In genomic region chr4:52843958-52844357, GRCh38 we compare ENCODE assay signal across 17 cellular contexts. TPM values are rescaled to one million over a fixed set of nuclear protein-coding genes. Genes with fewer than 3 reads are reported as not detected.
A peak's percentile ranks its signal among the peaks of the same experiment; 100 is the strongest.
DNase-seq lines count a peak whose midpoint lies in the region; ATAC-seq and TF ChIP-seq lines count a peak whose summit lies in the region.
"Had no signal": no experiment of that assay in that cellular context is flagged by ENCODE, and none has a peak within 500 bp of the region (broad histone marks: within the 10 kb centered on the region; RNA-seq: fewer than 3 reads in every experiment).

No MANE protein-coding gene starts in this region.

- no peaks in the 10 kb centered on the region for H3K79me2 ChIP-seq in GM23338 (replicated peaks; ENCODE audit: insufficient read depth)

- no peaks in the 10 kb centered on the region for H3K36me3 ChIP-seq in BLaER1
- no peaks in the 10 kb centered on the region for H3K36me3 ChIP-seq in GM23338 (ENCODE audit: insufficient read depth)
- no peaks in the 10 kb centered on the region for H3K36me3 ChIP-seq in lower lobe of right lung
- H3K36me3 ChIP-seq: upper lobe of left lung had no signal

- peaks cover 6% of the 10 kb centered on the region for H3K9me2 ChIP-seq in GM23338 (ENCODE audit: insufficient read depth)

- peak overlapping the region; percentile 39; the same call in 1 of the 2 replicates for H2AFZ ChIP-seq in GM23338

- peaks cover 11% of the 10 kb centered on the region for H3K27me3 Mint-ChIP-seq in GM23338 (ENCODE audit: insufficient read depth, low read depth, poor library complexity)
- H3K27me3 Mint-ChIP-seq in T-helper 17 cell: peaks cover 23% of the 10 kb centered on the region
- peaks cover 0 to 4% (median 2%) of the 10 kb centered on the region in 3 donors for H3K27me3 Mint-ChIP-seq in immature natural killer cell (ENCODE audit: low read depth in 3 of 3)
- H3K27me3 Mint-ChIP-seq: activated CD8-positive, alpha-beta T cell treated with anti-CD3 and anti-CD28 coated beads for 36 hours had no signal

- H3K4me3 Mint-ChIP-seq in GM23338 (no peak overlapping the region), T-helper 17 cell (no peak overlapping the region), immature natural killer cell (no peak overlapping the region)
- H3K4me3 Mint-ChIP-seq: activated CD8-positive, alpha-beta T cell treated with anti-CD3 and anti-CD28 coated beads for 36 hours; brain had no signal

- H3K9me3 ChIP-seq in BLaER1: no peaks in the 10 kb centered on the region
- H3K9me3 ChIP-seq in T-helper 17 cell (ENCODE audit: control insufficient read depth, low read length, poor library complexity, severe bottlenecking): no peaks in the 10 kb centered on the region
- no peaks in the 10 kb centered on the region for H3K9me3 ChIP-seq in lower lobe of right lung
- H3K9me3 ChIP-seq: upper lobe of left lung had no signal

- H3K27ac ChIP-seq in BLaER1 (peak overlapping the region; percentile 48; the same call in 1 of the 2 replicates), GM23338 (ENCODE audit: low read depth) (no peak overlapping the region), lower lobe of right lung (no peak overlapping the region)
- H3K27ac ChIP-seq: upper lobe of left lung had no signal

- peaks cover 27% of the 10 kb centered on the region for H3K4me1 ChIP-seq in BLaER1
- peaks cover 29% of the 10 kb centered on the region for H3K4me1 ChIP-seq in GM23338 (ENCODE audit: insufficient read depth)
- peaks cover 10% of the 10 kb centered on the region for H3K4me1 ChIP-seq in lower lobe of right lung

- H3K4me3 ChIP-seq in BLaER1: no peak overlapping the region
- no peak overlapping the region for H3K4me3 ChIP-seq in GM23338
- no peak overlapping the region for H3K4me3 ChIP-seq in lower lobe of right lung
- H3K4me3 ChIP-seq: upper lobe of left lung had no signal

- H3K27ac Mint-ChIP-seq in GM23338 (no peak overlapping the region), T-helper 17 cell (no peak overlapping the region), immature natural killer cell (no peak overlapping the region)
- H3K27ac Mint-ChIP-seq: activated CD8-positive, alpha-beta T cell treated with anti-CD3 and anti-CD28 coated beads for 36 hours; brain had no signal

- ATAC-seq in GM23338 (no peak), T-helper 17 cell (peak; percentile 27), lower lobe of right lung (peak; percentile 26 to 63), GM18520 (IDR thresholded peaks at IDR 0.05; ENCODE audit: unreplicated experiment) (no peak), GM21390 (IDR thresholded peaks at IDR 0.05; ENCODE audit: unreplicated experiment) (no peak)
- ATAC-seq: activated CD8-positive, alpha-beta T cell treated with anti-CD3 and anti-CD28 coated beads for 36 hours; Panc1 had no signal

- H3K4me1 Mint-ChIP-seq in GM23338 (peaks cover 48% of the 10 kb centered on the region), T-helper 17 cell (no peaks in the 10 kb centered on the region), immature natural killer cell (no peaks in the 10 kb centered on the region)

- H3K9me3 Mint-ChIP-seq in GM23338 (no peaks in the 10 kb centered on the region; the same call in 2 of the 3 replicates), immature natural killer cell (no peaks in the 10 kb centered on the region)
- H3K9me3 Mint-ChIP-seq: activated CD8-positive, alpha-beta T cell treated with anti-CD3 and anti-CD28 coated beads for 36 hours; brain had no signal

- no peak for DNase-seq in GM23338 (ENCODE audit: low spot score)
- DNase-seq in T-helper 17 cell: no peak
- DNase-seq in lower lobe of right lung: peak; percentile 50
- DNase-seq in DMS79 (lab: John Stamatoyannopoulos, UW): no peak
- DNase-seq in immature natural killer cell: no peak
- DNase-seq: activated CD8-positive, alpha-beta T cell treated with anti-CD3 and anti-CD28 coated beads for 36 hours; activated gamma-delta T cell treated with Interleukin-2 at 50 U/mL for 16 hours; NCI-H1417 treated with DMSO at 0.1 percent for 48 hours; NCI-H510A; stimulated activated CD4-positive, alpha-beta T cell treated with anti-CD3 and anti-CD28 coated beads, Interleukin-2, amount 100 ng/mL, for 24 hours; T-helper 9 cell; upper lobe of left lung had no signal

- no peaks in the 10 kb centered on the region for H3K36me3 Mint-ChIP-seq in GM23338 (ENCODE audit: low read depth)
- H3K36me3 Mint-ChIP-seq in T-helper 17 cell (ENCODE audit: low read depth): no peaks in the 10 kb centered on the region
- no peaks in the 10 kb centered on the region for H3K36me3 Mint-ChIP-seq in immature natural killer cell
- H3K36me3 Mint-ChIP-seq: brain had no signal

- no peaks in the 10 kb centered on the region; the same call in 1 of the 2 replicates for H3F3A ChIP-seq in GM23338 (replicated peaks; ENCODE audit: low read depth)

- H3K9ac ChIP-seq in BLaER1: no peak overlapping the region

- H3K4me2 ChIP-seq in BLaER1 (peak overlapping the region; percentile 69), GM23338 (no peak overlapping the region)

- TF ChIP-seq CTCF in GM23338 (conservative IDR thresholded peaks at IDR 0.05; ENCODE audit: low read depth in 2 of 2): no peak
- no peak for TF ChIP-seq CTCF in lower lobe of right lung (IDR thresholded peaks at IDR 0.05)

- intact Hi-C loops in lower lobe of right lung (cut with DNase I): no loop called here

- H3K27me3 ChIP-seq in BLaER1 (no peaks in the 10 kb centered on the region), GM23338 (ENCODE audit: insufficient read depth) (no peaks in the 10 kb centered on the region), lower lobe of right lung (ENCODE audit: low read depth) (no peaks in the 10 kb centered on the region)
- H3K27me3 ChIP-seq: upper lobe of left lung had no signal

- H4K20me1 ChIP-seq in BLaER1: no peaks in the 10 kb centered on the region
- no peaks in the 10 kb centered on the region for H4K20me1 ChIP-seq in GM23338 (replicated peaks; ENCODE audit: insufficient read depth)

TF ChIP-seq in GM23338, 12 proteins besides CTCF, POLR2A, EP300 and RAD21 (continues in another document):
- TF ChIP-seq ETS1 (IDR thresholded peaks at IDR 0.05) (no peak), POLR2AphosphoS5 (IDR thresholded peaks at IDR 0.05; ENCODE audit: low read depth) (no peak), ZNF331 (CRISPR knock-in tag; IDR thresholded peaks at IDR 0.05; ENCODE audit: low read depth) (no peak), NANOG (IDR thresholded peaks at IDR 0.05; ENCODE audit: borderline replicate concordance) (no peak)

RNA-seq across cellular contexts. Expression of gene RASL11B, which starts 18.2 kb away (rescaled TPM):
- 97.0 and 100.0 TPM in 2 replicates for total RNA-seq in GM23338 (2014; rRNA removed; shearing (Covaris generic))
- polyA plus RNA-seq in GM23338 (2016; fragmentation: Nextera tagmentation; extraction: Ambion mirVana) (66.8 and 69.7 TPM in 2 replicates), immature natural killer cell (under 1 TPM in 1 of 3 donors, not detected in 2; 0.37 TPM)
- total RNA-seq in T-helper 17 cell (not detected), lower lobe of right lung (0.41 TPM)

Comparison
In these comparisons a context has a peak if more than half of its experiments do, and no peak if none do; other contexts are left out.
1. ATAC-seq: peak in T-helper 17 cell (single experiment) and lower lobe of right lung (2 of 2); none in GM23338 (single experiment), GM18520 (single experiment) and GM21390 (single experiment).
2. RNA of gene RASL11B, which starts 18.2 kb away (total RNA-seq): 97.0 to 100.0 TPM in GM23338; 0.41 TPM in lower lobe of right lung (single experiment) and not detected in T-helper 17 cell; every median in the first group is over 10 times any median in the second.